25 cellular contexts compared by ENCODE assay signal in genomic region chr11:61277186-61277972, GRCh38. TPM values are rescaled to one million over a fixed set of nuclear protein-coding genes. Genes with fewer than 3 reads are reported as not detected.
A peak's percentile ranks its signal among the peaks of the same experiment; 100 is the strongest.
DNase-seq lines count a peak whose midpoint lies in the region; ATAC-seq lines count a peak whose summit lies in the region.
"Had no signal": no experiment of that assay in that cellular context is flagged by ENCODE, and none has a peak within 500 bp of the region (broad histone marks: within the 10 kb centered on the region; RNA-seq: fewer than 3 reads in every experiment).

No MANE protein-coding gene starts in this region.

- H3K4me1 Mint-ChIP-seq in activated naive CD8-positive, alpha-beta T cell treated with anti-CD3 and anti-CD28 coated beads, Interleukin-2, amount 10 ng/mL, durations not matched to agents 7 days and 5 days = no peaks in the 10 kb centered on the region
- H3K4me1 Mint-ChIP-seq in activated naive CD8-positive, alpha-beta T cell treated with anti-CD3 and anti-CD28 coated beads, Interleukin-2, amount 50 U/mL, for 24 hours = no peaks in the 10 kb centered on the region
- H3K4me1 Mint-ChIP-seq: CD8-positive, alpha-beta memory T cell had no signal

- no peak overlapping the region for H3K18ac ChIP-seq in trophoblast cell (ENCODE audit: low read length)

- no peaks in the 10 kb centered on the region for H3K27me3 Mint-ChIP-seq in activated naive CD8-positive, alpha-beta T cell treated with anti-CD3 and anti-CD28 coated beads, Interleukin-2, amount 10 ng/mL, durations not matched to agents 7 days and 5 days
- no peaks in the 10 kb centered on the region for H3K27me3 Mint-ChIP-seq in activated naive CD8-positive, alpha-beta T cell treated with anti-CD3 and anti-CD28 coated beads, Interleukin-2, amount 50 U/mL, for 24 hours

- no peak overlapping the region for H4K91ac ChIP-seq in trophoblast cell (ENCODE audit: low read depth, low read length)

- H3K4me3 Mint-ChIP-seq in activated naive CD8-positive, alpha-beta T cell treated with anti-CD3 and anti-CD28 coated beads, Interleukin-2, amount 10 ng/mL, durations not matched to agents 7 days and 5 days = no peak overlapping the region
- no peak overlapping the region for H3K4me3 Mint-ChIP-seq in activated naive CD8-positive, alpha-beta T cell treated with anti-CD3 and anti-CD28 coated beads, Interleukin-2, amount 50 U/mL, for 24 hours
- H3K4me3 Mint-ChIP-seq: CD8-positive, alpha-beta memory T cell; HFFc6 had no signal

- H3K14ac ChIP-seq in trophoblast cell (ENCODE audit: low read length) = no peak overlapping the region

- H3K4me3 ChIP-seq in trophoblast cell (ENCODE audit: low read depth, low read length) = no peak overlapping the region

- peaks cover 9 to 11% of the 10 kb centered on the region in 2 experiments for H3K36me3 ChIP-seq in trophoblast cell (ENCODE audit: control insufficient read depth in 1 of 2, insufficient read depth in 2 of 2, low read length in 2 of 2)

- no peak overlapping the region for H4K8ac ChIP-seq in trophoblast cell (ENCODE audit: low read depth, low read length)

- no peak overlapping the region for H2AFZ ChIP-seq in trophoblast cell (ENCODE audit: insufficient read depth, low read length, poor library complexity)

- H3K4ac ChIP-seq in trophoblast cell (ENCODE audit: low read depth, low read length) = no peak overlapping the region

- no peaks in the 10 kb centered on the region for H3K27me3 ChIP-seq in trophoblast cell (ENCODE audit: insufficient read depth, low read length)

- H3K4me1 ChIP-seq in trophoblast cell (ENCODE audit: control insufficient read depth in 1 of 2, insufficient read depth in 2 of 2, low read length in 2 of 2) = peaks cover 7 to 11% of the 10 kb centered on the region in 2 experiments

- H2BK5ac ChIP-seq in trophoblast cell (ENCODE audit: low read depth, low read length, poor library complexity) = no peak overlapping the region

- H2BK120ac ChIP-seq in trophoblast cell (ENCODE audit: insufficient read depth, low read length, poor library complexity) = no peak overlapping the region

- DNase-seq in activated naive CD8-positive, alpha-beta T cell treated with anti-CD3 and anti-CD28 coated beads, Interleukin-2, amount 10 ng/mL, durations not matched to agents 7 days and 5 days = no peak
- no peak for DNase-seq in activated naive CD8-positive, alpha-beta T cell treated with anti-CD3 and anti-CD28 coated beads, Interleukin-2, amount 50 U/mL, for 24 hours
- DNase-seq in caudate nucleus (lab: John Stamatoyannopoulos, UW) (no peak), trophoblast cell (no peak), medulla oblongata (ENCODE audit: extremely low spot score) (no peak)
- DNase-seq: ACHN; Calu3; CD8-positive, alpha-beta memory T cell; DMS153; GDM1; H7; HFFc6; KBM-7; NCI-H1092; NCI-H1436; NCI-H187 treated with DMSO at 0.1 percent for 48 hours; NCI-H2107; NCI-H446 treated with DMSO at 0.1 percent for 48 hours; NCI-H526 treated with DMSO at 0.1 percent for 48 hours; Right ventricle myocardium superior had no signal

- H4K12ac ChIP-seq in trophoblast cell (ENCODE audit: low read depth, low read length) = no peak overlapping the region

- H2BK12ac ChIP-seq in trophoblast cell (ENCODE audit: low read length) = peak overlapping the region; percentile 61

- no CpG with 5 or more reads among the region's 14 CpGs for WGBS in trophoblast cell (ENCODE audit: extremely low coverage, insufficient coverage, insufficient read length)

- peaks cover 2% of the 10 kb centered on the region for H3K36me3 Mint-ChIP-seq in activated naive CD8-positive, alpha-beta T cell treated with anti-CD3 and anti-CD28 coated beads, Interleukin-2, amount 10 ng/mL, durations not matched to agents 7 days and 5 days
- H3K36me3 Mint-ChIP-seq in activated naive CD8-positive, alpha-beta T cell treated with anti-CD3 and anti-CD28 coated beads, Interleukin-2, amount 50 U/mL, for 24 hours (ENCODE audit: low read depth) = peaks cover 21% of the 10 kb centered on the region
- H3K36me3 Mint-ChIP-seq: CD8-positive, alpha-beta memory T cell had no signal

- H3K9me3 ChIP-seq in trophoblast cell (ENCODE audit: insufficient read depth, low read depth, low read length) = peaks cover 2% of the 10 kb centered on the region

- ATAC-seq in activated naive CD8-positive, alpha-beta T cell treated with anti-CD3 and anti-CD28 coated beads, Interleukin-2, amount 10 ng/mL, durations not matched to agents 7 days and 5 days (ENCODE audit: low read depth) = peak; percentile 37
- ATAC-seq in activated naive CD8-positive, alpha-beta T cell treated with anti-CD3 and anti-CD28 coated beads, Interleukin-2, amount 50 U/mL, for 24 hours = no peak
- no peak for ATAC-seq in GM21737 (IDR thresholded peaks at IDR 0.05; ENCODE audit: unreplicated experiment)

- H3K23ac ChIP-seq in trophoblast cell (ENCODE audit: low read length) = no peak overlapping the region

- POLR2A ChIA-PET in activated naive CD8-positive, alpha-beta T cell treated with anti-CD3 and anti-CD28 coated beads, Interleukin-2, amount 10 ng/mL, durations not matched to agents 7 days and 5 days (lab: Charles Lee) = no interaction called here

- H3K27ac ChIP-seq in caudate nucleus (ENCODE audit: low read depth, low read length) (peak overlapping the region; percentile 0), trophoblast cell (ENCODE audit: low read depth, low read length) (no peak overlapping the region)
- H3K27ac ChIP-seq: 22Rv1, C4-2B had no signal

- no peak overlapping the region for H2AK5ac ChIP-seq in trophoblast cell (ENCODE audit: low read length)

- no peak overlapping the region for H3K9ac ChIP-seq in trophoblast cell (ENCODE audit: low read length)

- no peak overlapping the region for H3K27ac Mint-ChIP-seq in activated naive CD8-positive, alpha-beta T cell treated with anti-CD3 and anti-CD28 coated beads, Interleukin-2, amount 10 ng/mL, durations not matched to agents 7 days and 5 days
- no peak overlapping the region for H3K27ac Mint-ChIP-seq in activated naive CD8-positive, alpha-beta T cell treated with anti-CD3 and anti-CD28 coated beads, Interleukin-2, amount 50 U/mL, for 24 hours
- H3K27ac Mint-ChIP-seq: CD8-positive, alpha-beta memory T cell; HFFc6 had no signal

- no peaks in the 10 kb centered on the region for H3K79me1 ChIP-seq in trophoblast cell (ENCODE audit: low read length)

- no peaks in the 10 kb centered on the region for H3K9me3 Mint-ChIP-seq in activated naive CD8-positive, alpha-beta T cell treated with anti-CD3 and anti-CD28 coated beads, Interleukin-2, amount 10 ng/mL, durations not matched to agents 7 days and 5 days
- H3K9me3 Mint-ChIP-seq in activated naive CD8-positive, alpha-beta T cell treated with anti-CD3 and anti-CD28 coated beads, Interleukin-2, amount 50 U/mL, for 24 hours = no peaks in the 10 kb centered on the region
- H3K9me3 Mint-ChIP-seq: CD8-positive, alpha-beta memory T cell; HFFc6 had no signal

- peak overlapping the region; percentile 25 for H3K4me2 ChIP-seq in trophoblast cell (ENCODE audit: low read length)

- no peaks in the 10 kb centered on the region for H3K79me2 ChIP-seq in trophoblast cell (ENCODE audit: control insufficient read depth, insufficient read depth, low read length, poor library complexity)

RNA-seq across cellular contexts. Expression of gene VWCE, which starts 17.7 kb away (rescaled TPM):
- total RNA-seq in activated naive CD8-positive, alpha-beta T cell treated with anti-CD3 and anti-CD28 coated beads, Interleukin-2, amount 10 ng/mL, durations not matched to agents 7 days and 5 days = 1 to 10 TPM; 2.4 to 3.1 TPM
- 3.1 and 3.8 TPM in 2 replicates for polyA plus RNA-seq in trophoblast cell (2013)
- total RNA-seq: Daoy had no signal
- polyA plus RNA-seq: CD8-positive, alpha-beta memory T cell had no signal

RNA-seq across cellular contexts. Expression of gene PGA5, which starts 36.4 kb away (rescaled TPM):
- total RNA-seq in activated naive CD8-positive, alpha-beta T cell treated with anti-CD3 and anti-CD28 coated beads, Interleukin-2, amount 10 ng/mL, durations not matched to agents 7 days and 5 days = not detected
- polyA plus RNA-seq in trophoblast cell (2013) = 0.10 TPM in 1 of 2 replicates, not detected in the other
- total RNA-seq: Calu3; CD8-positive, alpha-beta memory T cell; Daoy; HFFc6; Right ventricle myocardium superior; SK-MEL-5 had no signal
- polyA plus RNA-seq: CD8-positive, alpha-beta memory T cell had no signal

RNA-seq across cellular contexts. Expression of gene PGA4, which starts 55.2 kb away (rescaled TPM):
- not detected for total RNA-seq in activated naive CD8-positive, alpha-beta T cell treated with anti-CD3 and anti-CD28 coated beads, Interleukin-2, amount 10 ng/mL, durations not matched to agents 7 days and 5 days
- polyA plus RNA-seq in trophoblast cell (2013) = not detected in 2 replicates
- total RNA-seq: Calu3; CD8-positive, alpha-beta memory T cell; Daoy; HFFc6; SK-MEL-5 had no signal
- polyA plus RNA-seq: CD8-positive, alpha-beta memory T cell had no signal

RNA-seq across cellular contexts. Expression of gene DDB1, which starts 55.5 kb away (rescaled TPM):
- total RNA-seq in activated naive CD8-positive, alpha-beta T cell treated with anti-CD3 and anti-CD28 coated beads, Interleukin-2, amount 10 ng/mL, durations not matched to agents 7 days and 5 days = 100 to 1,000 TPM; 168 to 181 TPM
- polyA plus RNA-seq in trophoblast cell (2013) = 192 and 206 TPM in 2 replicates

RNA-seq across cellular contexts. Expression of gene TKFC, which starts 55.6 kb away (rescaled TPM):
- 10 to 100 TPM; 31.5 to 34.3 TPM for total RNA-seq in activated naive CD8-positive, alpha-beta T cell treated with anti-CD3 and anti-CD28 coated beads, Interleukin-2, amount 10 ng/mL, durations not matched to agents 7 days and 5 days
- polyA plus RNA-seq in trophoblast cell (2013) = 12.5 and 12.7 TPM in 2 replicates
